1 cellular context compared by ENCODE assay signal in the genomic region with DNA sequence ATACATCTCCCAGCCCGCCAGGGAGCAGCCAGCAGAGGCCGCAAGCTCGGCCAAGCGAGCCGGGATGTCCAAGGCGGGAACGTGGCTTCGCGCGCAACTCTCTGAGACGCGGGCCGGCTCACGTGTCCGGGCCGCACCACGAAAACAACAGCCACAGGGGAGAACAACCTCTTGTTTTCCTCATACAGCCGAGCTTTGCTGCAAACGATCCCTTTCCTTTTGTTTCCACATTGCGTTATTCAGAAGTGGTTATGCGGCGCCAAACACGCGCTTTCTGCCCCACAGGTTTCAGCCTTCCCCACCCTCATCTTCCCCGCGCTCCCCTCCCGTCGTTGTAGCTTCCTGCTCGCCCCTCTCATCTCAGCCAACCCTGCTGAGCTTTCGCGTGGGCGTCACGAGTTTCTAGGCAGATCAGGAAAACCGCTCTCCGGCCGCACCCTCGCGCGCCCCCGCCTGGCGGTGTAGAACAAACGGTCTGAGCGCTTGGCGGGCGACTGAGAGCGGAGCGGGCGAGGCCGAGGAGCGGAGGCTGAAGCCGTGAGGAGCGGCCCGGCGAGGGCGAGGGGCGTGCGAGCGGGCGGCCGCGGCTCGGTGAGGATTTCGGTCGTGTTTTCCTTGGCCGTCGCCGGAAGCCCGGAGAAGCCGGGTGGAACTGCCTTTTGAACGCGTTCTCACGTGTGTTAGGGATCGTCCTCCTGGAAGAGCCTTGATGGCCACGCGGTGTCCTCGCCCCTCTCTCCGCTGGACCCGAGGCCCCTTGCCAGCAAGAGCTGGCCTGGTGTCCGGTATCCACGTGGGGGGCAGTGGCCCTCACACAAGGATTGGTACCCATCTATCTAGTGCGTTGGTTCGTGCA.
A peak's percentile ranks its signal among the peaks of the same experiment; 100 is the strongest.
TF ChIP-seq lines count a peak whose summit lies in the region.

No MANE protein-coding gene starts in this region.

TF ChIP-seq in K562, 482 proteins besides CTCF, POLR2A, EP300 and RAD21 (continued from another document and continues in another):
- TF ChIP-seq AFF4 (CRISPR knock-in tag; IDR thresholded peaks at IDR 0.05) = peak; percentile 89
- TF ChIP-seq ZFP30 (CRISPR knock-in tag; IDR thresholded peaks at IDR 0.05; ENCODE audit: borderline replicate concordance) = no peak
- TF ChIP-seq DACH1 (IDR thresholded peaks at IDR 0.05; ENCODE audit: partially characterized antibody) = peak; percentile 29
- peak; percentile 93 for TF ChIP-seq CREB1 (IDR thresholded peaks at IDR 0.05)
- peak; percentile 98 for TF ChIP-seq CREB1 (CRISPR knock-in tag; IDR thresholded peaks at IDR 0.05)
- no peak for TF ChIP-seq HMG20A (CRISPR knock-in tag; conservative IDR thresholded peaks at IDR 0.05)
- TF ChIP-seq POLR2AphosphoS5 (IDR thresholded peaks at IDR 0.05; ENCODE audit: control insufficient read depth, insufficient read depth, low read depth, low read length) = peak; percentile 46; the same call in 1 of the 2 replicates
- TF ChIP-seq NCOA4 (IDR thresholded peaks at IDR 0.05; ENCODE audit: partially characterized antibody) = no peak
- TF ChIP-seq TBP (optimal IDR thresholded peaks at IDR 0.05; ENCODE audit: low read depth, low read length) = peak; percentile 56
- peak; percentile 86; the same call in 1 of the 2 replicates for TF ChIP-seq KAT7 (CRISPR knock-in tag; IDR thresholded peaks at IDR 0.05; ENCODE audit: borderline replicate concordance)
- peak; percentile 5 for TF ChIP-seq TEAD4 (IDR thresholded peaks at IDR 0.05; ENCODE audit: low read length)
- 0 out of 2 replicates have a peak, but pooled peaks have one; percentile 52 for TF ChIP-seq TEAD4 (CRISPR knock-in tag; IDR thresholded peaks at IDR 0.05; ENCODE audit: borderline replicate concordance)
- no peak for TF ChIP-seq MTA1 (IDR thresholded peaks at IDR 0.05; ENCODE audit: borderline replicate concordance)
- peak; percentile 23; the same call in 1 of the 2 replicates for TF ChIP-seq ZNF175 (CRISPR knock-in tag; IDR thresholded peaks at IDR 0.05; ENCODE audit: low read depth)
- TF ChIP-seq KDM1A (IDR thresholded peaks at IDR 0.05) = no peak
- TF ChIP-seq BDP1 (IDR thresholded peaks at IDR 0.05; ENCODE audit: insufficient read depth, insufficient read length) = no peak
- no peak for TF ChIP-seq CHD4 (IDR thresholded peaks at IDR 0.05; ENCODE audit: insufficient read depth, insufficient replicate concordance, low read depth, low read length, poor library complexity, severe bottlenecking)
- TF ChIP-seq ZNF695 (CRISPR knock-in tag; IDR thresholded peaks at IDR 0.05) = no peak
- TF ChIP-seq CEBPB (tag; IDR thresholded peaks at IDR 0.05) = no peak
- TF ChIP-seq, protein P1, sequence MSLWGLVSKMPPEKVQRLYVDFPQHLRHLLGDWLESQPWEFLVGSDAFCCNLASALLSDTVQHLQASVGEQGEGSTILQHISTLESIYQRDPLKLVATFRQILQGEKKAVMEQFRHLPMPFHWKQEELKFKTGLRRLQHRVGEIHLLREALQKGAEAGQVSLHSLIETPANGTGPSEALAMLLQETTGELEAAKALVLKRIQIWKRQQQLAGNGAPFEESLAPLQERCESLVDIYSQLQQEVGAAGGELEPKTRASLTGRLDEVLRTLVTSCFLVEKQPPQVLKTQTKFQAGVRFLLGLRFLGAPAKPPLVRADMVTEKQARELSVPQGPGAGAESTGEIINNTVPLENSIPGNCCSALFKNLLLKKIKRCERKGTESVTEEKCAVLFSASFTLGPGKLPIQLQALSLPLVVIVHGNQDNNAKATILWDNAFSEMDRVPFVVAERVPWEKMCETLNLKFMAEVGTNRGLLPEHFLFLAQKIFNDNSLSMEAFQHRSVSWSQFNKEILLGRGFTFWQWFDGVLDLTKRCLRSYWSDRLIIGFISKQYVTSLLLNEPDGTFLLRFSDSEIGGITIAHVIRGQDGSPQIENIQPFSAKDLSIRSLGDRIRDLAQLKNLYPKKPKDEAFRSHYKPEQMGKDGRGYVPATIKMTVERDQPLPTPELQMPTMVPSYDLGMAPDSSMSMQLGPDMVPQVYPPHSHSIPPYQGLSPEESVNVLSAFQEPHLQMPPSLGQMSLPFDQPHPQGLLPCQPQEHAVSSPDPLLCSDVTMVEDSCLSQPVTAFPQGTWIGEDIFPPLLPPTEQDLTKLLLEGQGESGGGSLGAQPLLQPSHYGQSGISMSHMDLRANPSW (CRISPR knock-in tag; IDR thresholded peaks at IDR 0.05) = peak; percentile 87; the same call in 1 of the 2 replicates
- TF ChIP-seq PBX2 (CRISPR knock-in tag; IDR thresholded peaks at IDR 0.05; ENCODE audit: low read depth) = no peak
- no peak for TF ChIP-seq PBX2 (tag; conservative IDR thresholded peaks at IDR 0.05; ENCODE audit: low read depth)
- TF ChIP-seq TAF9B (IDR thresholded peaks at IDR 0.05; ENCODE audit: partially characterized antibody) = peak; percentile 33
- peak; percentile 56 for TF ChIP-seq PRPF4 (IDR thresholded peaks at IDR 0.05; ENCODE audit: insufficient read depth, low read depth, low read length, poor library complexity, severe bottlenecking)
- TF ChIP-seq ZNF311 (CRISPR knock-in tag; IDR thresholded peaks at IDR 0.05) = no peak; the same call in 1 of the 2 replicates
- TF ChIP-seq, protein P2, sequence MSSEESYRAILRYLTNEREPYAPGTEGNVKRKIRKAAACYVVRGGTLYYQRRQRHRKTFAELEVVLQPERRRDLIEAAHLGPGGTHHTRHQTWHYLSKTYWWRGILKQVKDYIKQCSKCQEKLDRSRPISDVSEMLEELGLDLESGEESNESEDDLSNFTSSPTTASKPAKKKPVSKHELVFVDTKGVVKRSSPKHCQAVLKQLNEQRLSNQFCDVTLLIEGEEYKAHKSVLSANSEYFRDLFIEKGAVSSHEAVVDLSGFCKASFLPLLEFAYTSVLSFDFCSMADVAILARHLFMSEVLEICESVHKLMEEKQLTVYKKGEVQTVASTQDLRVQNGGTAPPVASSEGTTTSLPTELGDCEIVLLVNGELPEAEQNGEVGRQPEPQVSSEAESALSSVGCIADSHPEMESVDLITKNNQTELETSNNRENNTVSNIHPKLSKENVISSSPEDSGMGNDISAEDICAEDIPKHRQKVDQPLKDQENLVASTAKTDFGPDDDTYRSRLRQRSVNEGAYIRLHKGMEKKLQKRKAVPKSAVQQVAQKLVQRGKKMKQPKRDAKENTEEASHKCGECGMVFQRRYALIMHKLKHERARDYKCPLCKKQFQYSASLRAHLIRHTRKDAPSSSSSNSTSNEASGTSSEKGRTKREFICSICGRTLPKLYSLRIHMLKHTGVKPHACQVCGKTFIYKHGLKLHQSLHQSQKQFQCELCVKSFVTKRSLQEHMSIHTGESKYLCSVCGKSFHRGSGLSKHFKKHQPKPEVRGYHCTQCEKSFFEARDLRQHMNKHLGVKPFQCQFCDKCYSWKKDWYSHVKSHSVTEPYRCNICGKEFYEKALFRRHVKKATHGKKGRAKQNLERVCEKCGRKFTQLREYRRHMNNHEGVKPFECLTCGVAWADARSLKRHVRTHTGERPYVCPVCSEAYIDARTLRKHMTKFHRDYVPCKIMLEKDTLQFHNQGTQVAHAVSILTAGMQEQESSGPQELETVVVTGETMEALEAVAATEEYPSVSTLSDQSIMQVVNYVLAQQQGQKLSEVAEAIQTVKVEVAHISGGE (CRISPR knock-in tag; IDR thresholded peaks at IDR 0.05) = peak in 1 of 3 experiments; percentile 83; a peak in 2 of 6 replicates
- TF ChIP-seq ZNF830 (CRISPR knock-in tag; IDR thresholded peaks at IDR 0.05) = peak; percentile 55; the same call in 1 of the 2 replicates
- TF ChIP-seq XRCC3 (IDR thresholded peaks at IDR 0.05) = no peak
